In genomic region chr3:133767607-133768006, GRCh38 we compare ENCODE assay signal across 27 cellular contexts. TPM values are rescaled to one million over a fixed set of nuclear protein-coding genes. Genes with fewer than 3 reads are reported as not detected.
A peak's percentile ranks its signal among the peaks of the same experiment; 100 is the strongest.
DNase-seq lines count a peak whose midpoint lies in the region; ATAC-seq, FAIRE-seq and TF ChIP-seq lines count a peak whose summit lies in the region.
"Had no signal": no experiment of that assay in that cellular context is flagged by ENCODE, and none has a peak within 500 bp of the region (broad histone marks: within the 10 kb centered on the region; RNA-seq: fewer than 3 reads in every experiment).

No MANE protein-coding gene starts in this region.

- H3K4me2 ChIP-seq in HepG2 (ENCODE audit: low read depth, low read length) (no peak overlapping the region), Karpas-422 (ENCODE audit: low read depth, low read length, poor library complexity, severe bottlenecking) (no peak overlapping the region), GM12878 (ENCODE audit: control insufficient read depth, insufficient read depth) (no peak overlapping the region)
- H3K4me2 ChIP-seq: BLaER1 had no signal

- H2AFZ ChIP-seq in HepG2 (ENCODE audit: low read length) (no peak overlapping the region), Karpas-422 (ENCODE audit: low read length) (no peak overlapping the region), GM12878 (ENCODE audit: control insufficient read depth, low read depth, low read length) (no peak overlapping the region)

- H3K79me2 ChIP-seq in HepG2 (ENCODE audit: insufficient read depth, low read length) (no peaks in the 10 kb centered on the region), Karpas-422 (ENCODE audit: low read length) (no peaks in the 10 kb centered on the region), GM12878 (ENCODE audit: control insufficient read depth, insufficient read depth, low read length) (no peaks in the 10 kb centered on the region)

- peaks cover 74% of the 10 kb centered on the region for H4K20me1 ChIP-seq in HepG2 (ENCODE audit: insufficient read depth, low read length)
- no peaks in the 10 kb centered on the region for H4K20me1 ChIP-seq in Karpas-422 (ENCODE audit: insufficient read depth, low read depth, low read length)
- H4K20me1 ChIP-seq in GM12878 (ENCODE audit: control insufficient read depth, insufficient read depth) = no peaks in the 10 kb centered on the region
- H4K20me1 ChIP-seq: BLaER1 had no signal

- intact Hi-C loops in HepG2 (cut with micrococcal nuclease; ENCODE audit: unreplicated experiment) = no loop called here
- intact Hi-C loops in right lobe of liver (cut with DNase I) = no loop called here
- intact Hi-C loops in GM12878 (cut with micrococcal nuclease; ENCODE audit: unreplicated experiment) = no loop called here
- intact Hi-C loops in esophagus muscularis mucosa (cut with DNase I) = no loop called here

- H3K4me1 ChIP-seq in HepG2 (ENCODE audit: insufficient read depth, low read length) (peaks cover 83% of the 10 kb centered on the region), right lobe of liver (peaks cover 0 to 25% (median 0%) of the 10 kb centered on the region in 4 donors), Karpas-422 (ENCODE audit: low read length) (no peaks in the 10 kb centered on the region), GM12878 (ENCODE audit: control insufficient read depth, insufficient read depth, low read length) (no peaks in the 10 kb centered on the region), esophagus muscularis mucosa (peaks cover 0 to 12% (median 3%) of the 10 kb centered on the region in 4 donors)
- H3K4me1 ChIP-seq: BE2C, BLaER1 had no signal

- no peak for TF ChIP-seq EP300 in HepG2 (IDR thresholded peaks at IDR 0.05; ENCODE audit: low read depth in 2 of 2, low read length in 2 of 2)
- TF ChIP-seq EP300 in HepG2 (CRISPR knock-in tag; IDR thresholded peaks at IDR 0.05; ENCODE audit: borderline replicate concordance) = no peak
- TF ChIP-seq EP300 in GM12878 (IDR thresholded peaks at IDR 0.05; ENCODE audit: borderline replicate concordance in 1 of 2, control insufficient read depth in 1 of 2, low read depth in 2 of 2, low read length in 2 of 2) = no peak
- no peak for TF ChIP-seq EP300 in esophagus muscularis mucosa (IDR thresholded peaks at IDR 0.05)

- H3K27ac ChIP-seq in HepG2 (ENCODE audit: extremely low read length, insufficient read depth, low read length) = peak overlapping the region; percentile 7
- no peak overlapping the region for H3K27ac ChIP-seq in right lobe of liver
- H3K27ac ChIP-seq in Karpas-422 (ENCODE audit: low read length) = no peak overlapping the region
- no peak overlapping the region for H3K27ac ChIP-seq in GM12878 (ENCODE audit: control insufficient read depth, insufficient read depth)
- no peak overlapping the region for H3K27ac ChIP-seq in esophagus muscularis mucosa (replicated peaks in 1 of 4)
- H3K27ac ChIP-seq: BLaER1 had no signal

- WGBS in HepG2 (ENCODE audit: low lambda C conversion rate) = 100% methylated on average over 1 of the region's 1 CpG
- WGBS in right lobe of liver (ENCODE audit: insufficient coverage, low coverage, low lambda C conversion rate, missing lambda C conversion rate) = 80% methylated on average over 1 of the region's 1 CpG
- WGBS in GM12878 (ENCODE audit: insufficient coverage, insufficient replicate concordance, low lambda C conversion rate, missing lambda C conversion rate) = 88% methylated on average over 1 of the region's 1 CpG
- WGBS in esophagus muscularis mucosa = 78% methylated on average over 1 of the region's 1 CpG

- H3K9me3 ChIP-seq in HepG2 (ENCODE audit: low read length) (no peaks in the 10 kb centered on the region), right lobe of liver (no peaks in the 10 kb centered on the region), Karpas-422 (ENCODE audit: low read length) (no peaks in the 10 kb centered on the region), GM12878 (replicated peaks; ENCODE audit: control insufficient read depth, insufficient read depth, low read length) (no peaks in the 10 kb centered on the region), esophagus muscularis mucosa (no peaks in the 10 kb centered on the region)
- H3K9me3 ChIP-seq: BE2C, BLaER1 had no signal

- CTCF ChIA-PET in HepG2 (lab: Yijun Ruan, JAX; ENCODE audit: low intra/inter-chr PET ratio, low total read pairs) (no interaction called here), GM12878 (lab: Yijun Ruan, JAX) (interaction anchor here (1.0 kb wide), 1 partner anchor 8 kb away, joined by 4 read pairs; no protein-coding TSS in a partner anchor)

- no peak for DNase-seq in HepG2 (ENCODE audit: low spot score)
- no peak for DNase-seq in right lobe of liver
- DNase-seq in Karpas-422 = peak; percentile 23
- no peak for DNase-seq in GM12878 (ENCODE audit: low read depth, low spot score)
- DNase-seq in esophagus muscularis mucosa (ENCODE audit: extremely low spot score) = peak; percentile 37
- DNase-seq in UCSD-AML1 (lab: John Stamatoyannopoulos, UW; ENCODE audit: unreplicated experiment) = no peak
- DNase-seq in SKM-1 (lab: John Stamatoyannopoulos, UW; ENCODE audit: unreplicated experiment) = no peak
- no peak for DNase-seq in activated CD4-positive, alpha-beta T cell treated with anti-CD3 and anti-CD28 coated beads, Interleukin-2, amount 50 U/mL, for 4 hours
- DNase-seq: 8988T; ACHN; BE2C; C1 segment of cervical spinal cord; CD4-positive, alpha-beta memory T cell; CD4-positive, CD25-positive, alpha-beta regulatory T cell; CD8-positive, alpha-beta memory T cell; COR-L47; DMS 273 treated with DMSO at 0.1 percent for 48 hours; DMS153; DMS53; DMS79 treated with DMSO at 0.1 percent for 48 hours; GF-D8 had no signal

- no peak for ATAC-seq in HepG2
- no peak for ATAC-seq in right lobe of liver
- no peak for ATAC-seq in GM12878

- H3K4me3 ChIP-seq in HepG2 (replicated peaks in 1 of 3; ENCODE audit: insufficient read depth in 1 of 3, low read depth in 2 of 3, low read length in 3 of 3) = no peak overlapping the region
- H3K4me3 ChIP-seq in right lobe of liver = no peak overlapping the region
- H3K4me3 ChIP-seq in Karpas-422 (ENCODE audit: low read length) = no peak overlapping the region
- no peak overlapping the region for H3K4me3 ChIP-seq in GM12878
- no peak overlapping the region for H3K4me3 ChIP-seq in esophagus muscularis mucosa
- H3K4me3 ChIP-seq: BLaER1 had no signal

- TF ChIP-seq RAD21 in HepG2 (CRISPR knock-in tag; IDR thresholded peaks at IDR 0.05) = no peak
- TF ChIP-seq RAD21 in GM12878 (IDR thresholded peaks at IDR 0.05; ENCODE audit: insufficient read depth, low read depth, low read length) = no peak

- in situ Hi-C loops in HepG2 (cut with HindIII; ENCODE audit: extremely low pct_ligation_motif_present, low pct_unique_long_range_greater_than_20kb) = no loop called here
- in situ Hi-C loops in GM12878 (cut with MboI) = no loop called here

- SMC1A ChIA-PET in GM12878 (lab: Charles Lee; ENCODE audit: uncharacterized antibody, unreplicated experiment) = no interaction called here

- no peak for FAIRE-seq in HepG2 (lab: Jason Lieb, UNC)
- no peak for FAIRE-seq in GM12878 (lab: Jason Lieb, UNC)
- FAIRE-seq: A204.1, G401.6, GM12892, GM18507 had no signal

- POLR2A ChIA-PET in HepG2 (lab: Yijun Ruan, JAX) = interaction anchor here (0.9 kb wide), 1 partner anchor 8 kb away, joined by 3 read pairs; no protein-coding TSS in a partner anchor
- POLR2A ChIA-PET in GM12878 (lab: Charles Lee) = no interaction called here

- TF ChIP-seq POLR2A in HepG2 (IDR thresholded peaks at IDR 0.05; ENCODE audit: insufficient read depth in 1 of 2, low read depth in 2 of 2, low read length in 2 of 2) = no peak
- TF ChIP-seq POLR2A in right lobe of liver (IDR thresholded peaks at IDR 0.05) = no peak
- TF ChIP-seq POLR2A in GM12878 (IDR thresholded peaks at IDR 0.05; ENCODE audit: low read depth, low read length) = no peak
- TF ChIP-seq POLR2A in esophagus muscularis mucosa (IDR thresholded peaks at IDR 0.05; ENCODE audit: low read depth) = no peak

- H3K36me3 ChIP-seq in HepG2 (replicated peaks in 1 of 2; ENCODE audit: control insufficient read depth in 1 of 2, insufficient read depth in 2 of 2, low read length in 2 of 2) = peaks cover 40 to 95% of the 10 kb centered on the region in 2 experiments
- peaks cover 0 to 98% (median 48%) of the 10 kb centered on the region in 4 donors for H3K36me3 ChIP-seq in right lobe of liver
- no peaks in the 10 kb centered on the region for H3K36me3 ChIP-seq in Karpas-422 (ENCODE audit: insufficient read depth, low read length)
- no peaks in the 10 kb centered on the region for H3K36me3 ChIP-seq in GM12878 (ENCODE audit: control insufficient read depth in 2 of 2, insufficient read depth in 2 of 2, low read length in 1 of 2)
- H3K36me3 ChIP-seq in esophagus muscularis mucosa = no peaks in the 10 kb centered on the region
- H3K36me3 ChIP-seq: BE2C had no signal

- no peaks in the 10 kb centered on the region for H3K9me2 ChIP-seq in Karpas-422 (replicated peaks; ENCODE audit: insufficient read depth, low read length)

- H3K27me3 ChIP-seq in HepG2 (ENCODE audit: control insufficient read depth in 1 of 2, insufficient read depth in 2 of 2, low read length in 2 of 2) = no peaks in the 10 kb centered on the region
- H3K27me3 ChIP-seq in right lobe of liver = no peaks in the 10 kb centered on the region
- H3K27me3 ChIP-seq in Karpas-422 (ENCODE audit: low read length) = no peaks in the 10 kb centered on the region
- H3K27me3 ChIP-seq in GM12878 (replicated peaks in 1 of 2; ENCODE audit: control insufficient read depth in 2 of 2, insufficient read depth in 2 of 2, low read length in 1 of 2) = peaks cover 2 to 9% of the 10 kb centered on the region in 2 experiments; a peak in 2 of 4 replicates
- no peaks in the 10 kb centered on the region for H3K27me3 ChIP-seq in esophagus muscularis mucosa
- H3K27me3 ChIP-seq: BLaER1 had no signal

- RAD21 ChIA-PET in GM12878 (lab: Charles Lee; ENCODE audit: unreplicated experiment) = no interaction called here

- TF ChIP-seq CTCF in HepG2 (CRISPR knock-in tag; IDR thresholded peaks at IDR 0.05) = no peak
- TF ChIP-seq CTCF in right lobe of liver (IDR thresholded peaks at IDR 0.05) = no peak
- TF ChIP-seq CTCF in GM12878 (IDR thresholded peaks at IDR 0.05 in 2 of 3, conservative IDR thresholded peaks at IDR 0.05 in 1 of 3; ENCODE audit: control insufficient read depth in 2 of 3, extremely low read depth in 1 of 3, insufficient read depth in 1 of 3, low read depth in 3 of 3, low read length in 3 of 3) = no peak
- TF ChIP-seq CTCF in esophagus muscularis mucosa (IDR thresholded peaks at IDR 0.05) = no peak

- no TSS peak for BruUV-seq in HepG2 (replicated peaks; lab: Mats Ljungman, UMichigan)
- BruUV-seq in GM12878 (replicated peaks; lab: Mats Ljungman, UMichigan) = no TSS peak

- H3K9ac ChIP-seq in HepG2 (ENCODE audit: insufficient read depth, low read depth, low read length) = no peak overlapping the region
- H3K9ac ChIP-seq in Karpas-422 (ENCODE audit: low read length) = no peak overlapping the region
- no peak overlapping the region for H3K9ac ChIP-seq in GM12878 (ENCODE audit: control insufficient read depth, insufficient read depth, low read length)
- H3K9ac ChIP-seq: BLaER1 had no signal

RNA-seq across cellular contexts. Expression of gene TF, which starts 21.4 kb away (rescaled TPM):
- total RNA-seq in HepG2 (2016; rRNA removed; fragmentation: Illumina TruSeq; extraction: Trizol) = 4,983 and 10,074 TPM in 2 replicates
- 443 and 484 TPM in 2 replicates for total RNA-seq in HepG2 (2016; cell fraction: cytosol; rRNA removed; fragmentation: Illumina TruSeq; extraction: Trizol; ENCODE audit: low read depth)
- total RNA-seq in HepG2 (2016; cell fraction: insoluble cytoplasmic fraction; rRNA removed; fragmentation: Illumina TruSeq; extraction: Trizol) = 4,851 and 10,104 TPM in 2 replicates
- total RNA-seq in HepG2 (2016; cell fraction: membrane; rRNA removed; fragmentation: Illumina TruSeq; extraction: Trizol) = 957 and 1,048 TPM in 2 replicates
- 7,106 and 8,454 TPM in 2 replicates for total RNA-seq in HepG2 (2016; cell fraction: nucleus; rRNA removed; fragmentation: Illumina TruSeq; extraction: Trizol)
- polyA plus RNA-seq in HepG2 (2011; rRNA removed) = 11,821 and 17,414 TPM in 2 replicates
- polyA plus RNA-seq in HepG2 (2011; cell fraction: cytosol; rRNA removed) = 11,091 and 16,564 TPM in 2 replicates
- 7,213 and 10,181 TPM in 2 replicates for polyA plus RNA-seq in HepG2 (2011; cell fraction: nucleus; rRNA removed)
- 17,461 and 22,113 TPM in 2 replicates for polyA plus RNA-seq in HepG2 (2012)
- polyA plus RNA-seq in HepG2 (2016; cell fraction: cytosol; fragmentation: Illumina TruSeq; extraction: Trizol; ENCODE audit: low read depth) = 537 and 560 TPM in 2 replicates
- 3,671 and 3,676 TPM in 2 replicates for polyA plus RNA-seq in HepG2 (2016; cell fraction: insoluble cytoplasmic fraction; fragmentation: Illumina TruSeq; extraction: Trizol; ENCODE audit: low read depth)
- 614 and 667 TPM in 2 replicates for polyA plus RNA-seq in HepG2 (2016; cell fraction: membrane; fragmentation: Illumina TruSeq; extraction: Trizol; ENCODE audit: low read depth)
- polyA plus RNA-seq in HepG2 (2016; cell fraction: nucleus; fragmentation: Illumina TruSeq; extraction: Trizol; ENCODE audit: insufficient read depth, low read depth) = 7,882 and 8,251 TPM in 2 replicates
- polyA minus RNA-seq in HepG2 (2011; rRNA and poly(A)+ RNA removed; ENCODE audit: low replicate concordance) = 3.7 and 10,022 TPM in 2 replicates
- polyA minus RNA-seq in HepG2 (2011; cell fraction: cytosol; rRNA and poly(A)+ RNA removed) = 4,700 and 8,142 TPM in 2 replicates
- 3,076 and 4,905 TPM in 2 replicates for polyA minus RNA-seq in HepG2 (2011; cell fraction: nucleus; rRNA and poly(A)+ RNA removed)
- total RNA-seq in right lobe of liver = over 10,000 TPM in 4 of 6 experiments, 1,000 to 10,000 TPM in 2; 2,871 to 25,349 (median 17,684) TPM
- total RNA-seq in Karpas-422 (2014; rRNA removed; shearing (Covaris generic); ENCODE audit: low replicate concordance) = 0.36 and 1.6 TPM in 2 replicates
- total RNA-seq in GM12878 (2013; cell fraction: nucleolus; rRNA removed) = 4.4 and 5.4 TPM in 2 replicates
- total RNA-seq in GM12878 (2014; rRNA removed) = under 0.01 TPM in 1 of 2 replicates, not detected in the other
- total RNA-seq in GM12878 (2014; rRNA removed; fragmentation: Illumina TruSeq; extraction: Trizol) = 0.09 and 0.14 TPM in 2 replicates
- total RNA-seq in GM12878 (2021) = 6.0 and 8.9 TPM in 2 replicates
- 0.34 TPM for polyA plus RNA-seq in GM12878 (2011; ENCODE audit: low read depth)
- polyA plus RNA-seq in GM12878 (2011; rRNA removed) = 0.94 and 0.95 TPM in 2 replicates
- polyA plus RNA-seq in GM12878 (2011; cell fraction: cytosol; rRNA removed) = 0.51 and 0.59 TPM in 2 replicates
- 2.3 and 4.6 TPM in 2 replicates for polyA plus RNA-seq in GM12878 (2011; cell fraction: nucleus; rRNA removed)
- polyA plus RNA-seq in GM12878 (2012) = 0.26 and 0.49 TPM in 2 replicates
- polyA plus RNA-seq in GM12878 (2014; fragmentation: Illumina TruSeq; extraction: Trizol) = 0.06 TPM in 1 of 2 replicates, not detected in the other
- polyA plus RNA-seq in GM12878 (2014; fragmentation: Nextera tagmentation; extraction: Ambion mirVana) = under 1 TPM; 0.02 to 0.05 TPM
- 0.01 and 0.03 TPM in 2 replicates for polyA plus RNA-seq in GM12878 (2014; rRNA removed)
- under 1 TPM in 1 of 2 experiments, not detected in 1; 0.01 TPM for polyA plus RNA-seq in GM12878 (2016; fragmentation: Nextera tagmentation; extraction: Ambion mirVana)
- 0.51 and 0.77 TPM in 2 replicates for polyA minus RNA-seq in GM12878 (2011; rRNA and poly(A)+ RNA removed)
- not detected in 2 replicates for polyA minus RNA-seq in GM12878 (2011; cell fraction: cytosol; rRNA and poly(A)+ RNA removed)
- 0.38 and 0.73 TPM in 2 replicates for polyA minus RNA-seq in GM12878 (2011; cell fraction: nucleus; rRNA and poly(A)+ RNA removed)
- 1 to 10 TPM in 1 of 4 donors, under 1 TPM in 3; under 0.01 to 3.1 (median 0.28) TPM for total RNA-seq in esophagus muscularis mucosa
- polyA plus RNA-seq: CD14-positive monocyte; CD4-positive, alpha-beta memory T cell; CD4-positive, CD25-positive, alpha-beta regulatory T cell; CD8-positive, alpha-beta memory T cell had no signal

RNA-seq across cellular contexts. Expression of gene SRPRB, which starts 38.0 kb away (rescaled TPM):
- total RNA-seq in HepG2 (2016; rRNA removed; fragmentation: Illumina TruSeq; extraction: Trizol) = 60.7 and 111 TPM in 2 replicates
- total RNA-seq in HepG2 (2016; cell fraction: cytosol; rRNA removed; fragmentation: Illumina TruSeq; extraction: Trizol; ENCODE audit: low read depth) = 13.8 TPM in 2 replicates
- total RNA-seq in HepG2 (2016; cell fraction: insoluble cytoplasmic fraction; rRNA removed; fragmentation: Illumina TruSeq; extraction: Trizol) = 69.0 and 109 TPM in 2 replicates
- 24.3 and 25.9 TPM in 2 replicates for total RNA-seq in HepG2 (2016; cell fraction: membrane; rRNA removed; fragmentation: Illumina TruSeq; extraction: Trizol)
- 90.1 and 90.9 TPM in 2 replicates for total RNA-seq in HepG2 (2016; cell fraction: nucleus; rRNA removed; fragmentation: Illumina TruSeq; extraction: Trizol)
- 41.0 and 41.5 TPM in 2 replicates for polyA plus RNA-seq in HepG2 (2011; rRNA removed)
- polyA plus RNA-seq in HepG2 (2011; cell fraction: cytosol; rRNA removed) = 39.0 and 39.5 TPM in 2 replicates
- 22.7 and 31.2 TPM in 2 replicates for polyA plus RNA-seq in HepG2 (2011; cell fraction: nucleus; rRNA removed)
- polyA plus RNA-seq in HepG2 (2012) = 41.6 and 50.2 TPM in 2 replicates
- 13.4 and 13.9 TPM in 2 replicates for polyA plus RNA-seq in HepG2 (2016; cell fraction: cytosol; fragmentation: Illumina TruSeq; extraction: Trizol; ENCODE audit: low read depth)
- polyA plus RNA-seq in HepG2 (2016; cell fraction: insoluble cytoplasmic fraction; fragmentation: Illumina TruSeq; extraction: Trizol; ENCODE audit: low read depth) = 53.6 and 54.8 TPM in 2 replicates
- polyA plus RNA-seq in HepG2 (2016; cell fraction: membrane; fragmentation: Illumina TruSeq; extraction: Trizol; ENCODE audit: low read depth) = 13.7 and 13.9 TPM in 2 replicates
- 105 and 106 TPM in 2 replicates for polyA plus RNA-seq in HepG2 (2016; cell fraction: nucleus; fragmentation: Illumina TruSeq; extraction: Trizol; ENCODE audit: insufficient read depth, low read depth)
- polyA minus RNA-seq in HepG2 (2011; rRNA and poly(A)+ RNA removed; ENCODE audit: low replicate concordance) = 50.3 and 91.3 TPM in 2 replicates
- polyA minus RNA-seq in HepG2 (2011; cell fraction: cytosol; rRNA and poly(A)+ RNA removed) = 52.6 and 69.3 TPM in 2 replicates
- polyA minus RNA-seq in HepG2 (2011; cell fraction: nucleus; rRNA and poly(A)+ RNA removed) = 42.2 and 44.8 TPM in 2 replicates
- 10 to 100 TPM; 48.1 to 78.5 (median 56.4) TPM for total RNA-seq in right lobe of liver
- total RNA-seq in Karpas-422 (2014; rRNA removed; shearing (Covaris generic); ENCODE audit: low replicate concordance) = 62.6 and 85.7 TPM in 2 replicates
- total RNA-seq in GM12878 (2013; cell fraction: nucleolus; rRNA removed) = 40.0 and 42.4 TPM in 2 replicates
- 45.5 and 46.9 TPM in 2 replicates for total RNA-seq in GM12878 (2014; rRNA removed)
- total RNA-seq in GM12878 (2014; rRNA removed; fragmentation: Illumina TruSeq; extraction: Trizol) = 37.6 and 43.0 TPM in 2 replicates
- 63.0 and 65.1 TPM in 2 replicates for total RNA-seq in GM12878 (2021)
- polyA plus RNA-seq in GM12878 (2011; ENCODE audit: low read depth) = 23.8 TPM
- polyA plus RNA-seq in GM12878 (2011; rRNA removed) = 45.2 and 45.6 TPM in 2 replicates
- polyA plus RNA-seq in GM12878 (2011; cell fraction: cytosol; rRNA removed) = 37.1 and 59.6 TPM in 2 replicates
- polyA plus RNA-seq in GM12878 (2011; cell fraction: nucleus; rRNA removed) = 35.1 and 46.4 TPM in 2 replicates
- polyA plus RNA-seq in GM12878 (2012) = 31.6 and 39.6 TPM in 2 replicates
- 42.4 and 46.3 TPM in 2 replicates for polyA plus RNA-seq in GM12878 (2014; fragmentation: Illumina TruSeq; extraction: Trizol)
- polyA plus RNA-seq in GM12878 (2014; fragmentation: Nextera tagmentation; extraction: Ambion mirVana) = 10 to 100 TPM; 30.6 to 39.1 TPM
- polyA plus RNA-seq in GM12878 (2014; rRNA removed) = 56.1 and 60.2 TPM in 2 replicates
- 100 to 1,000 TPM in 1 of 2 experiments, 10 to 100 TPM in 1; 93.7 to 107 TPM for polyA plus RNA-seq in GM12878 (2016; fragmentation: Nextera tagmentation; extraction: Ambion mirVana)
- polyA minus RNA-seq in GM12878 (2011; rRNA and poly(A)+ RNA removed) = 48.5 and 79.9 TPM in 2 replicates
- 48.1 and 65.5 TPM in 2 replicates for polyA minus RNA-seq in GM12878 (2011; cell fraction: cytosol; rRNA and poly(A)+ RNA removed)
- polyA minus RNA-seq in GM12878 (2011; cell fraction: nucleus; rRNA and poly(A)+ RNA removed) = 20.3 and 27.9 TPM in 2 replicates
- total RNA-seq in esophagus muscularis mucosa = 10 to 100 TPM; 11.2 to 28.2 (median 18.5) TPM

Comparison
In these comparisons a context has a peak if more than half of its experiments do, and no peak if none do; other contexts are left out.
1. DNase-seq: peak in Karpas-422 (single experiment) and esophagus muscularis mucosa (single experiment); none in HepG2 (single experiment), right lobe of liver (0 of 3), GM12878 (single experiment), UCSD-AML1 (single experiment), SKM-1 (single experiment) and activated CD4-positive, alpha-beta T cell treated with anti-CD3 and anti-CD28 coated beads, Interleukin-2, amount 50 U/mL, for 4 hours (0 of 2).
2. RNA of gene TF, which starts 21.4 kb away (total RNA-seq): 2,871 to 25,349 TPM in right lobe of liver and 443 to 10,104 TPM in HepG2; 0.36 to 1.6 TPM in Karpas-422, under 0.01 to 3.1 TPM in esophagus muscularis mucosa and under 0.01 to 8.9 TPM in GM12878; every median in the first group is over 10 times any median in the second.